In genomic region chr2:170806548-170806947, GRCh38 we compare ENCODE assay signal across 27 cellular contexts. TPM values are rescaled to one million over a fixed set of nuclear protein-coding genes. Genes with fewer than 3 reads are reported as not detected.
"Had no signal": no experiment of that assay in that cellular context is flagged by ENCODE, and none has a peak within 500 bp of the region (broad histone marks: within the 10 kb centered on the region; RNA-seq: fewer than 3 reads in every experiment).

No MANE protein-coding gene starts in this region.

- DNase-seq: colonic mucosa; cortex of kidney; effector CD8-positive, alpha-beta T cell; effector memory CD8-positive, alpha-beta T cell; endodermal cell; erythroblast; esophagus squamous epithelium; foreskin fibroblast; foreskin melanocyte; gastrocnemius medialis; glutamatergic neuron; head of caudate nucleus; heart right ventricle; hippocampal formation; left cardiac atrium; left lung; left ventricle myocardium superior; lower lobe of right lung; mesenchymal stem cell; mucosa of descending colon had no signal

- H3K27ac ChIP-seq: colonic mucosa, epithelial cell of prostate, esophagus squamous epithelium, gastrocnemius medialis, heart right ventricle, left lung, lower lobe of right lung had no signal

- H3K4me1 ChIP-seq: colonic mucosa, esophagus squamous epithelium, gastrocnemius medialis, heart right ventricle, left lung, lower lobe of right lung had no signal

- H3K4me3 ChIP-seq: colonic mucosa, esophagus squamous epithelium, gastrocnemius medialis, heart right ventricle, left lung, lower lobe of right lung, mucosa of descending colon had no signal

- ATAC-seq: effector memory CD8-positive, alpha-beta T cell; esophagus mucosa; gastrocnemius medialis; heart right ventricle; left cardiac atrium; left lung; left ventricle myocardium superior; lower lobe of right lung; mucosa of descending colon had no signal

- H3K9me3 ChIP-seq: colonic mucosa, esophagus squamous epithelium, gastrocnemius medialis, heart right ventricle, left lung, lower lobe of right lung, mucosa of descending colon had no signal

- H3K36me3 ChIP-seq: colonic mucosa, esophagus squamous epithelium, gastrocnemius medialis, heart right ventricle, left lung, lower lobe of right lung had no signal

- H3K27me3 ChIP-seq: colonic mucosa, gastrocnemius medialis, left lung had no signal

RNA-seq across cellular contexts. Expression of gene GAD1, which starts 10.1 kb away (rescaled TPM):
- total RNA-seq: gastrocnemius medialis, left cardiac atrium, left ventricle myocardium superior, lower lobe of right lung, mesenteric fat pad had no signal

RNA-seq across cellular contexts. Expression of gene ERICH2, which starts 36.4 kb away (rescaled TPM):
- total RNA-seq: colonic mucosa, dermis microvascular lymphatic vessel endothelial cell, esophagus mucosa, esophagus squamous epithelium, gastrocnemius medialis, glomerular endothelial cell, lung microvascular endothelial cell, mesenteric fat pad, myocyte had no signal
